In genomic region chr9:131174681-131175239, GRCh38 we compare ENCODE assay signal across 15 cellular contexts. TPM values are rescaled to one million over a fixed set of nuclear protein-coding genes. Genes with fewer than 3 reads are reported as not detected.
DNase-seq lines count a peak whose midpoint lies in the region; ATAC-seq and TF ChIP-seq lines count a peak whose summit lies in the region.
"Had no signal": no experiment of that assay in that cellular context is flagged by ENCODE, and none has a peak within 500 bp of the region (broad histone marks: within the 10 kb centered on the region; RNA-seq: fewer than 3 reads in every experiment).

No MANE protein-coding gene starts in this region.

- H3K4me1 Mint-ChIP-seq in activated naive CD4-positive, alpha-beta T cell treated with anti-CD3 and anti-CD28 coated beads for 36 hours (ENCODE audit: low read depth): no peaks in the 10 kb centered on the region
- peaks cover 19% of the 10 kb centered on the region for H3K4me1 Mint-ChIP-seq in glutamatergic neuron (ENCODE audit: low read depth, unreplicated experiment)
- peaks cover 14% of the 10 kb centered on the region for H3K4me1 Mint-ChIP-seq in CD8-positive, alpha-beta T cell (ENCODE audit: low read depth)
- H3K4me1 Mint-ChIP-seq: H9 had no signal

- no peak overlapping the region for H3K4me3 Mint-ChIP-seq in activated naive CD4-positive, alpha-beta T cell treated with anti-CD3 and anti-CD28 coated beads for 36 hours
- H3K4me3 Mint-ChIP-seq in glutamatergic neuron (ENCODE audit: unreplicated experiment): no peak overlapping the region
- no peak overlapping the region for H3K4me3 Mint-ChIP-seq in CD8-positive, alpha-beta T cell
- H3K4me3 Mint-ChIP-seq: B cell; CD4-positive, CD25-positive, alpha-beta regulatory T cell; H9 had no signal

- intact Hi-C loops in activated naive CD4-positive, alpha-beta T cell treated with anti-CD3 and anti-CD28 coated beads for 36 hours (cut with micrococcal nuclease): loop anchor here (5.0 kb wide), 1 partner anchor 78 kb away; no protein-coding TSS in a partner anchor
- intact Hi-C loops in CD8-positive, alpha-beta T cell (cut with DNase I, micrococcal nuclease): no loop called here

- no peaks in the 10 kb centered on the region for H3K27me3 Mint-ChIP-seq in activated naive CD4-positive, alpha-beta T cell treated with anti-CD3 and anti-CD28 coated beads for 36 hours (ENCODE audit: low read depth)
- no peaks in the 10 kb centered on the region for H3K27me3 Mint-ChIP-seq in glutamatergic neuron (ENCODE audit: unreplicated experiment)
- no peaks in the 10 kb centered on the region for H3K27me3 Mint-ChIP-seq in CD8-positive, alpha-beta T cell (ENCODE audit: low read depth)
- H3K27me3 Mint-ChIP-seq: B cell; CD4-positive, CD25-positive, alpha-beta regulatory T cell had no signal

- peaks cover 32% of the 10 kb centered on the region for H3K36me3 Mint-ChIP-seq in activated naive CD4-positive, alpha-beta T cell treated with anti-CD3 and anti-CD28 coated beads for 36 hours (ENCODE audit: low read depth)
- no peaks in the 10 kb centered on the region for H3K36me3 Mint-ChIP-seq in glutamatergic neuron (ENCODE audit: unreplicated experiment)
- H3K36me3 Mint-ChIP-seq in CD8-positive, alpha-beta T cell: peaks cover 83% of the 10 kb centered on the region

- no peaks in the 10 kb centered on the region for H3K4me1 ChIP-seq in CD8-positive, alpha-beta T cell (ENCODE audit: insufficient read depth, low read length)

- no peaks in the 10 kb centered on the region for H3K27me3 ChIP-seq in CD8-positive, alpha-beta T cell (ENCODE audit: insufficient read depth, low read length)

- CTCF ChIA-PET in activated naive CD4-positive, alpha-beta T cell treated with anti-CD3 and anti-CD28 coated beads for 36 hours (lab: Charles Lee): interaction anchor here (0.7 kb wide), 1 partner anchor 814 kb away, joined by 3 read pairs; no protein-coding TSS in a partner anchor
- CTCF ChIA-PET in CD8-positive, alpha-beta T cell (lab: Charles Lee): interaction anchor here (12.2 kb wide), 1 partner anchor 161 kb away, joined by 254 read pairs; no protein-coding TSS in a partner anchor

- DNase-seq in activated naive CD4-positive, alpha-beta T cell treated with anti-CD3 and anti-CD28 coated beads for 36 hours: no peak
- no peak for DNase-seq in activated naive CD4-positive, alpha-beta T cell treated with Interleukin-2 at 50 U/mL for 16 hours
- DNase-seq in glutamatergic neuron (no peak), NCI-H2171 (lab: John Stamatoyannopoulos, UW) (no peak)
- no peak for DNase-seq in CD8-positive, alpha-beta T cell
- DNase-seq: H9, NCI-H1048, NCI-H1436 treated with DMSO at 0.1 percent for 48 hours, NCI-H2081, NCI-H510A, NCI-H82 had no signal

- POLR2A ChIA-PET in CD8-positive, alpha-beta T cell (lab: Charles Lee): no interaction called here

- peak overlapping the region; percentile 6 for H3K27ac Mint-ChIP-seq in activated naive CD4-positive, alpha-beta T cell treated with anti-CD3 and anti-CD28 coated beads for 36 hours
- H3K27ac Mint-ChIP-seq in glutamatergic neuron (ENCODE audit: unreplicated experiment): peak overlapping the region; percentile 19
- no peak overlapping the region for H3K27ac Mint-ChIP-seq in CD8-positive, alpha-beta T cell
- H3K27ac Mint-ChIP-seq: B cell had no signal

- H3K27ac ChIP-seq in KOPT-K1 (ENCODE audit: low read depth, low read length, poor library complexity, severe bottlenecking): peak overlapping the region; percentile 11
- no peak overlapping the region for H3K27ac ChIP-seq in CD8-positive, alpha-beta T cell (ENCODE audit: low read depth, low read length)

- TF ChIP-seq CTCF in glutamatergic neuron (IDR thresholded peaks at IDR 0.05; ENCODE audit: partially characterized antibody, unreplicated experiment): no peak
- TF ChIP-seq CTCF in CD8-positive, alpha-beta T cell (IDR thresholded peaks at IDR 0.05): no peak

- ATAC-seq in HG02973 (IDR thresholded peaks at IDR 0.05; ENCODE audit: unreplicated experiment): peak; percentile 44
- ATAC-seq in CD8-positive, alpha-beta T cell: no peak

- H3K9me3 Mint-ChIP-seq in activated naive CD4-positive, alpha-beta T cell treated with anti-CD3 and anti-CD28 coated beads for 36 hours: peaks cover 2% of the 10 kb centered on the region
- H3K9me3 Mint-ChIP-seq in glutamatergic neuron (ENCODE audit: unreplicated experiment): no peaks in the 10 kb centered on the region
- H3K9me3 Mint-ChIP-seq in CD8-positive, alpha-beta T cell: no peaks in the 10 kb centered on the region
- H3K9me3 Mint-ChIP-seq: CD4-positive, CD25-positive, alpha-beta regulatory T cell; H9 had no signal

- H3K36me3 ChIP-seq in KOPT-K1 (ENCODE audit: insufficient read depth, low read length): peaks cover 78% of the 10 kb centered on the region
- H3K36me3 ChIP-seq in CD8-positive, alpha-beta T cell (ENCODE audit: insufficient read depth, low read length): peaks cover 31% of the 10 kb centered on the region

- no peaks in the 10 kb centered on the region for H3K9me3 ChIP-seq in KOPT-K1 (ENCODE audit: insufficient read depth, low read length, poor library complexity, severe bottlenecking)
- H3K9me3 ChIP-seq in CD8-positive, alpha-beta T cell (ENCODE audit: low read length): no peaks in the 10 kb centered on the region

- no peak overlapping the region for H3K4me3 ChIP-seq in CD8-positive, alpha-beta T cell (ENCODE audit: low read depth, low read length)

RNA-seq across cellular contexts. Expression of gene NUP214, which starts 49.4 kb away (rescaled TPM):
- total RNA-seq in activated naive CD4-positive, alpha-beta T cell treated with anti-CD3 and anti-CD28 coated beads for 36 hours: 10 to 100 TPM; 40.2 to 41.1 TPM
- 56.5 TPM for total RNA-seq in glutamatergic neuron (ENCODE audit: unreplicated experiment)
- total RNA-seq in CD8-positive, alpha-beta T cell: 100 to 1,000 TPM; 120 to 136 TPM
